In genomic region chr10:79244068-79244442, GRCh38 we compare ENCODE assay signal across 8 cellular contexts.
DNase-seq lines count a peak whose midpoint lies in the region; ATAC-seq and TF ChIP-seq lines count a peak whose summit lies in the region.

No MANE protein-coding gene starts in this region.

- CTCF ChIA-PET in HEK293T (lab: Yijun Ruan, JAX) (no interaction called here), Caco-2 (lab: Charles Lee) (no interaction called here)

- H3K9me3 ChIP-seq in muscle layer of duodenum (ENCODE audit: control insufficient read depth in 1 of 2, low read length in 2 of 2) (no peaks in the 10 kb centered on the region), Caco-2 (no peaks in the 10 kb centered on the region)

- H3K4me3 Mint-ChIP-seq in CD14-positive monocyte (peak overlapping the region; percentile 87 to 90), Caco-2 (ENCODE audit: unreplicated experiment) (no peak overlapping the region)

- H3K27me3 ChIP-seq in muscle layer of duodenum (ENCODE audit: low read depth, low read length): no peaks in the 10 kb centered on the region
- H3K27me3 ChIP-seq in Caco-2 (replicated peaks; ENCODE audit: control insufficient read depth, insufficient read depth, low read length): no peaks in the 10 kb centered on the region

- intact Hi-C loops in CD14-positive monocyte (cut with micrococcal nuclease) (loop anchor here (10.0 kb wide), 4 partner anchors 51 to 269 kb away; partner anchors contain the start of gene ZCCHC24 (in 1 of the 2)), Caco-2 (cut with micrococcal nuclease; ENCODE audit: unreplicated experiment) (no loop called here)

- H3K4me1 Mint-ChIP-seq in CD14-positive monocyte (peaks cover 82% of the 10 kb centered on the region), Caco-2 (ENCODE audit: low read depth, unreplicated experiment) (peaks cover 7% of the 10 kb centered on the region)

- peak overlapping the region; percentile 34 to 64 for H3K4me3 ChIP-seq in muscle layer of duodenum (ENCODE audit: low read depth in 1 of 2, low read length in 2 of 2)
- no peak overlapping the region for H3K4me3 ChIP-seq in Caco-2 (ENCODE audit: low read depth, low read length)

- POLR2A ChIA-PET in HEK293T (lab: Yijun Ruan, JAX): no interaction called here
- POLR2A ChIA-PET in Caco-2 (lab: Charles Lee): no interaction called here

- BruUV-seq in Caco-2 (replicated peaks; lab: Mats Ljungman, UMichigan): no TSS peak

- DNase-seq in CD14-positive monocyte (ENCODE audit: low spot score) (no peak), HEK293T (ENCODE audit: extremely low spot score) (peak; percentile 19), globus pallidus (ENCODE audit: low spot score) (no peak), DMS 273 (lab: John Stamatoyannopoulos, UW; ENCODE audit: unreplicated experiment) (no peak), Caco-2 (no peak)

- H3K36me3 Mint-ChIP-seq in CD14-positive monocyte (peaks cover 46 to 49% of the 10 kb centered on the region in 2 donors), Caco-2 (ENCODE audit: insufficient read depth, unreplicated experiment) (peaks cover 18% of the 10 kb centered on the region)

- H3K27me3 Mint-ChIP-seq in CD14-positive monocyte (ENCODE audit: low read depth in 3 of 3) (peaks cover 0 to 2% (median 0%) of the 10 kb centered on the region in 3 donors), Caco-2 (ENCODE audit: insufficient read depth, unreplicated experiment) (no peaks in the 10 kb centered on the region)

- TF ChIP-seq CTCF in CD14-positive monocyte (IDR thresholded peaks at IDR 0.05) (no peak), Caco-2 (IDR thresholded peaks at IDR 0.05; ENCODE audit: insufficient read depth in 1 of 2, low read depth in 1 of 2, low read length in 1 of 2, severe bottlenecking in 1 of 2, unreplicated experiment in 1 of 2) (no peak)

- H3K36me3 ChIP-seq in muscle layer of duodenum (ENCODE audit: control insufficient read depth in 1 of 2, insufficient read depth in 2 of 2, low read length in 2 of 2): no peaks in the 10 kb centered on the region
- no peaks in the 10 kb centered on the region for H3K36me3 ChIP-seq in Caco-2 (ENCODE audit: control insufficient read depth, insufficient read depth, low read length)

- ATAC-seq in esophagus mucosa: no peak

- peak overlapping the region; percentile 76 to 96 (median 85) for H3K27ac Mint-ChIP-seq in CD14-positive monocyte
- no peak overlapping the region for H3K27ac Mint-ChIP-seq in Caco-2 (ENCODE audit: unreplicated experiment)

- H3K27ac ChIP-seq in angular gyrus (ENCODE audit: low read depth, low read length) (peak overlapping the region; percentile 67), muscle layer of duodenum (ENCODE audit: low read length) (peak overlapping the region; percentile 86)

- H3K4me1 ChIP-seq in muscle layer of duodenum (ENCODE audit: control insufficient read depth in 1 of 2, insufficient read depth in 2 of 2, low read length in 2 of 2) (peaks cover 41 to 84% of the 10 kb centered on the region in 2 donors), Caco-2 (no peaks in the 10 kb centered on the region)

- H3K9me3 Mint-ChIP-seq in CD14-positive monocyte (peaks cover 0 to 2% (median 0%) of the 10 kb centered on the region in 7 donors), Caco-2 (ENCODE audit: unreplicated experiment) (no peaks in the 10 kb centered on the region)

TF ChIP-seq in HEK293T, 16 proteins besides CTCF, POLR2A, EP300 and RAD21:
- no peak for TF ChIP-seq NFRKB (IDR thresholded peaks at IDR 0.05)
- no peak for TF ChIP-seq FOXA1 (IDR thresholded peaks at IDR 0.05)
- no peak for TF ChIP-seq HDGF (IDR thresholded peaks at IDR 0.05; ENCODE audit: borderline replicate concordance)
- TF ChIP-seq L3MBTL2 (conservative IDR thresholded peaks at IDR 0.05): 0 out of 2 replicates have a peak, but pooled peaks have one; percentile 29
